Comparison of ENCODE assay signal across 9 cellular contexts in the genomic region with DNA sequence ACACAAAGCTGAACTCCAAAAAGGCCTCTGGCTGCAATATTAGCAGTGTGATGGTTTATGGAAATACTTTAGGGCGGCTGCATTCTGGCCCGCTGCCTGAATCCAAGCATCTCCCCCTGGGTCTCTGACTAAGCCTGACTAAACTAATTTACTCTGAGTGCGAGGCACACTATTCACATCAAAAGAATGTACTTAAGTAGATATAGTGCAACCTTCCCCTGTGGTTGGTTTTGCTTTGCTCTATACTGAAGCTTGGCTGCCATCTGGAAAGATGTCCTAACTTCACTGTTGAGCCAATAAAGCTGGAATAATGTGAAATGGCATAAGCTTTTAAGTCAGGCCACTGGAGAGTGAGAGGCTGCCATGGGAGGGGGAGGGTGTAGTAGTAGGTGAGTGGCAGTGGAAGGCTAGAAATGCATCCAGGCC.
A peak's percentile ranks its signal among the peaks of the same experiment; 100 is the strongest.
DNase-seq lines count a peak whose midpoint lies in the region; ATAC-seq and TF ChIP-seq lines count a peak whose summit lies in the region.
"Had no signal": no experiment of that assay in that cellular context is flagged by ENCODE, and none has a peak within 500 bp of the region (broad histone marks: within the 10 kb centered on the region; RNA-seq: fewer than 3 reads in every experiment).

No MANE protein-coding gene starts in this region.

- no peak for TF ChIP-seq POLR2A in sigmoid colon (IDR thresholded peaks at IDR 0.05)

- H3K4me3 ChIP-seq in SJSA1 (no peak overlapping the region), sigmoid colon (no peak overlapping the region)

- H3K4me3 Mint-ChIP-seq in activated CD4-positive, alpha-beta T cell treated with anti-CD3 and anti-CD28 coated beads, Interleukin-2, amount 10 ng/mL, durations not matched to agents 24 days and 14 days = no peak overlapping the region
- H3K4me3 Mint-ChIP-seq: activated CD8-positive, alpha-beta T cell treated with anti-CD3 and anti-CD28 coated beads for 36 hours had no signal

- no peak overlapping the region for H3K27ac Mint-ChIP-seq in activated CD4-positive, alpha-beta T cell treated with anti-CD3 and anti-CD28 coated beads, Interleukin-2, amount 10 ng/mL, durations not matched to agents 24 days and 14 days
- H3K27ac Mint-ChIP-seq: activated CD8-positive, alpha-beta T cell treated with anti-CD3 and anti-CD28 coated beads for 36 hours had no signal

- H3K4me1 Mint-ChIP-seq in activated CD4-positive, alpha-beta T cell treated with anti-CD3 and anti-CD28 coated beads, Interleukin-2, amount 10 ng/mL, durations not matched to agents 24 days and 14 days = no peaks in the 10 kb centered on the region

- TF ChIP-seq CTCF in foreskin keratinocyte (conservative IDR thresholded peaks at IDR 0.05) (peak; percentile 22), sigmoid colon (IDR thresholded peaks at IDR 0.05) (no peak)

- no peak for TF ChIP-seq EP300 in sigmoid colon (IDR thresholded peaks at IDR 0.05)

- intact Hi-C loops in sigmoid colon (cut with DNase I) = no loop called here
- intact Hi-C loops in activated CD4-positive, alpha-beta T cell treated with anti-CD3 and anti-CD28 coated beads, Interleukin-2, amount 10 ng/mL, durations not matched to agents 24 days and 14 days (cut with micrococcal nuclease) = no loop called here

- 70 to 78% methylated on average over 3 of the region's 3 CpGs for WGBS in sigmoid colon, 2 donors

- DNase-seq in GM03348 (ENCODE audit: low spot score) (peak; percentile 91), SJSA1 (ENCODE audit: low read depth in 1 of 2, low spot score in 2 of 2) (peak; percentile 71 to 75), foreskin keratinocyte (peak; percentile 89 to 97), sigmoid colon (no peak), inferior parietal cortex (ENCODE audit: extremely low spot score) (no peak), NCI-H510A (lab: John Stamatoyannopoulos, UW) (no peak), RPMI8226 (no peak)
- no peak for DNase-seq in activated CD4-positive, alpha-beta T cell treated with anti-CD3 and anti-CD28 coated beads, Interleukin-2, amount 10 ng/mL, durations not matched to agents 24 days and 14 days
- DNase-seq: activated CD8-positive, alpha-beta T cell treated with anti-CD3 and anti-CD28 coated beads for 36 hours had no signal

- H3K36me3 Mint-ChIP-seq in activated CD4-positive, alpha-beta T cell treated with anti-CD3 and anti-CD28 coated beads, Interleukin-2, amount 10 ng/mL, durations not matched to agents 24 days and 14 days (ENCODE audit: low read depth) = no peaks in the 10 kb centered on the region

- peak overlapping the region; percentile 88 for H3K27ac ChIP-seq in SJSA1
- H3K27ac ChIP-seq in foreskin keratinocyte = no peak overlapping the region
- peak overlapping the region in 3 of 4 donors; percentile 37 to 53 (median 42) for H3K27ac ChIP-seq in sigmoid colon

- no peaks in the 10 kb centered on the region for H3K27me3 Mint-ChIP-seq in activated CD4-positive, alpha-beta T cell treated with anti-CD3 and anti-CD28 coated beads, Interleukin-2, amount 10 ng/mL, durations not matched to agents 24 days and 14 days
- H3K27me3 Mint-ChIP-seq: activated CD8-positive, alpha-beta T cell treated with anti-CD3 and anti-CD28 coated beads for 36 hours had no signal

- peak; percentile 99 for ATAC-seq in foreskin keratinocyte
- ATAC-seq: activated CD8-positive, alpha-beta T cell treated with anti-CD3 and anti-CD28 coated beads for 36 hours had no signal

- H3K4me1 ChIP-seq in SJSA1 (replicated peaks) = peaks cover 22% of the 10 kb centered on the region
- H3K4me1 ChIP-seq in foreskin keratinocyte = peaks cover 20% of the 10 kb centered on the region
- H3K4me1 ChIP-seq in sigmoid colon = peaks cover 0 to 22% (median 19%) of the 10 kb centered on the region in 4 donors

- peaks cover 18% of the 10 kb centered on the region for H3K9me3 Mint-ChIP-seq in activated CD4-positive, alpha-beta T cell treated with anti-CD3 and anti-CD28 coated beads, Interleukin-2, amount 10 ng/mL, durations not matched to agents 24 days and 14 days
- H3K9me3 Mint-ChIP-seq: activated CD8-positive, alpha-beta T cell treated with anti-CD3 and anti-CD28 coated beads for 36 hours had no signal

- H3K27me3 ChIP-seq in SJSA1 (replicated peaks) (no peaks in the 10 kb centered on the region), foreskin keratinocyte (no peaks in the 10 kb centered on the region), sigmoid colon (no peaks in the 10 kb centered on the region)

- H3K36me3 ChIP-seq in SJSA1 (no peaks in the 10 kb centered on the region), sigmoid colon (no peaks in the 10 kb centered on the region)

- H3K9me3 ChIP-seq in SJSA1 (replicated peaks) (no peaks in the 10 kb centered on the region), sigmoid colon (peaks cover 0 to 4% (median 0%) of the 10 kb centered on the region in 4 donors)

Comparison
In these comparisons a context has a peak if more than half of its experiments do, and no peak if none do; other contexts are left out.
1. DNase-seq: peak in GM03348 (single experiment), SJSA1 (2 of 2) and foreskin keratinocyte (2 of 2); none in sigmoid colon (single experiment), activated CD4-positive, alpha-beta T cell treated with anti-CD3 and anti-CD28 coated beads, Interleukin-2, amount 10 ng/mL, durations not matched to agents 24 days and 14 days (single experiment), inferior parietal cortex (single experiment), NCI-H510A (single experiment) and RPMI8226 (single experiment).